8 cellular contexts compared by ENCODE assay signal in the genomic region with DNA sequence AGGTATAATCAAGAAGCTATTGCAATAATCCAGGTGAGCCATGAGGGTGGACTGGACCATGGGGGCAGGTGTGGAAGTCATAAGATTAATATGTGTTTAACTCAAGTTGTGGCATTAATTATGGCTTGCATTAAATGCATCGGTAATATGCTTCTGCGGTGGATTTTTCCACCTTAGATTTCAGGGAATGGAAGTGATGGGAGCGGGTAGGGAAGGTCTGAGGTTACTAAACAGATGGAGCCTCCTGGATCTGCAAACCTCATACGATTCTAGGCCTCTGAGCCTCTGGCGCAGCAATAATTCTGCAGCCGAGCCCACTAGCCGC. TPM values are rescaled to one million over a fixed set of nuclear protein-coding genes. Genes with fewer than 3 reads are reported as not detected.
DNase-seq lines count a peak whose midpoint lies in the region; ATAC-seq and TF ChIP-seq lines count a peak whose summit lies in the region.

No MANE protein-coding gene starts in this region.

- in situ Hi-C loops in G401 (cut with HindIII; ENCODE audit: low sequenced_read_pairs) = no loop called here

- no peak for TF ChIP-seq RAD21 in HCT116 (IDR thresholded peaks at IDR 0.05; ENCODE audit: low read depth)

- H3K4me3 ChIP-seq in HCT116 (replicated peaks in 1 of 2; ENCODE audit: low read depth in 1 of 2, low read length in 2 of 2) (peak overlapping the region; percentile 66 to 70), iPS-18a (ENCODE audit: low read length) (peak overlapping the region; percentile 70), spleen (peak overlapping the region; percentile 65 to 92 (median 78))

- peak overlapping the region; percentile 42 for H2AFZ ChIP-seq in HCT116 (ENCODE audit: low read depth, low read length, poor library complexity, severe bottlenecking)

- RAD21 ChIA-PET in HCT116 (lab: Charles Lee; ENCODE audit: low non-redundant PET in 1 of 2, low total read pairs in 2 of 2, uncharacterized antibody in 2 of 2, unreplicated experiment in 2 of 2) = no interaction called here

- H3K36me3 ChIP-seq in HCT116 (ENCODE audit: control insufficient read depth in 1 of 2, insufficient read depth in 2 of 2, low read length in 2 of 2) (peaks cover 0 to 4% of the 10 kb centered on the region in 2 experiments; a peak in 1 of 4 replicates), iPS-18a (ENCODE audit: control insufficient read depth, low read depth, low read length) (peaks cover 10% of the 10 kb centered on the region), spleen (peaks cover 0 to 21% (median 3%) of the 10 kb centered on the region in 6 donors)

- H3K27ac Mint-ChIP-seq in activated T-helper 1 cell treated with anti-CD3 and anti-CD28 coated beads, Interleukin-12 subunit alpha, Interleukin-12 subunit beta, Interleukin-2, Interleukin-4 antibody, amounts not matched to agents 30 ng/mL and 10 ng/mL and 1 ng/mL, durations not matched to agents 14 hours and 24 hours and 36 hours = peak overlapping the region; percentile 24

- TF ChIP-seq POLR2A in HCT116 (IDR thresholded peaks at IDR 0.05; ENCODE audit: borderline replicate concordance, extremely low read depth, insufficient read depth, insufficient read length) (no peak), spleen (IDR thresholded peaks at IDR 0.05) (no peak)

- H3K4me2 ChIP-seq in HCT116 (ENCODE audit: low read length) = peak overlapping the region; percentile 63

- POLR2A ChIA-PET in HCT116 (lab: Charles Lee) = interaction anchor here (1.7 kb wide), 1 partner anchor 9 kb away, joined by 7 read pairs; no protein-coding TSS in a partner anchor

- peaks cover 7% of the 10 kb centered on the region for H3K9me3 Mint-ChIP-seq in activated T-helper 1 cell treated with anti-CD3 and anti-CD28 coated beads, Interleukin-12 subunit alpha, Interleukin-12 subunit beta, Interleukin-2, Interleukin-4 antibody, amounts not matched to agents 30 ng/mL and 10 ng/mL and 1 ng/mL, durations not matched to agents 14 hours and 24 hours and 36 hours

- peaks cover 8% of the 10 kb centered on the region for H3K36me3 Mint-ChIP-seq in activated T-helper 1 cell treated with anti-CD3 and anti-CD28 coated beads, Interleukin-12 subunit alpha, Interleukin-12 subunit beta, Interleukin-2, Interleukin-4 antibody, amounts not matched to agents 30 ng/mL and 10 ng/mL and 1 ng/mL, durations not matched to agents 14 hours and 24 hours and 36 hours (ENCODE audit: low read depth)

- H3K79me2 ChIP-seq in HCT116 (ENCODE audit: insufficient read depth, low read length) = peaks cover 7% of the 10 kb centered on the region; the same call in 1 of the 2 replicates

- H3K4me3 Mint-ChIP-seq in activated T-helper 1 cell treated with anti-CD3 and anti-CD28 coated beads, Interleukin-12 subunit alpha, Interleukin-12 subunit beta, Interleukin-2, Interleukin-4 antibody, amounts not matched to agents 30 ng/mL and 10 ng/mL and 1 ng/mL, durations not matched to agents 14 hours and 24 hours and 36 hours = peak overlapping the region; percentile 88

- BruUV-seq in HCT116 (replicated peaks; lab: Mats Ljungman, UMichigan) = no TSS peak

- no peak for DNase-seq in HCT116 (ENCODE audit: low read depth, low spot score)
- DNase-seq in activated T-helper 1 cell treated with anti-CD3 and anti-CD28 coated beads, Interleukin-12 subunit alpha, Interleukin-12 subunit beta, Interleukin-2, Interleukin-4 antibody, amounts not matched to agents 30 ng/mL and 10 ng/mL and 1 ng/mL, durations not matched to agents 14 hours and 24 hours and 36 hours (ENCODE audit: low spot score) = no peak
- no peak for DNase-seq in spleen
- DNase-seq in G401 (ENCODE audit: low spot score) = no peak
- DNase-seq in DMS153 treated with DMSO at 0.1 percent for 48 hours (lab: John Stamatoyannopoulos, UW; ENCODE audit: unreplicated experiment) = no peak
- DNase-seq in activated CD4-positive, alpha-beta T cell treated with anti-CD3 and anti-CD28 coated beads, Interleukin-2, amount 50 U/mL, for 4 hours = no peak

- H3K4me1 ChIP-seq in HCT116 (ENCODE audit: control insufficient read depth in 1 of 2, insufficient read depth in 2 of 2, low read length in 2 of 2) = peaks cover 0 to 11% of the 10 kb centered on the region in 2 experiments; a peak in 2 of 4 replicates
- peaks cover 38% of the 10 kb centered on the region for H3K4me1 ChIP-seq in iPS-18a (ENCODE audit: control insufficient read depth, low read depth, low read length)
- H3K4me1 ChIP-seq in spleen = peaks cover 5 to 25% (median 14%) of the 10 kb centered on the region in 6 donors

- H3K9me3 ChIP-seq in HCT116 (ENCODE audit: control insufficient read depth in 1 of 2, insufficient read depth in 1 of 2, low read depth in 1 of 2, low read length in 2 of 2) = no peaks in the 10 kb centered on the region
- no peaks in the 10 kb centered on the region for H3K9me3 ChIP-seq in iPS-18a (ENCODE audit: control insufficient read depth, low read depth, low read length)
- H3K9me3 ChIP-seq in spleen = no peaks in the 10 kb centered on the region

- no peaks in the 10 kb centered on the region for H4K20me1 ChIP-seq in HCT116 (ENCODE audit: insufficient read depth)

- peaks cover 9% of the 10 kb centered on the region for H3K27me3 Mint-ChIP-seq in activated T-helper 1 cell treated with anti-CD3 and anti-CD28 coated beads, Interleukin-12 subunit alpha, Interleukin-12 subunit beta, Interleukin-2, Interleukin-4 antibody, amounts not matched to agents 30 ng/mL and 10 ng/mL and 1 ng/mL, durations not matched to agents 14 hours and 24 hours and 36 hours (ENCODE audit: insufficient read depth)

- H3K9me2 ChIP-seq in HCT116 (ENCODE audit: insufficient read depth) = no peaks in the 10 kb centered on the region

- ATAC-seq in HCT116 = no peak
- no peak for ATAC-seq in HG03457 (IDR thresholded peaks at IDR 0.05; ENCODE audit: unreplicated experiment)

- CTCF ChIA-PET in HCT116 (lab: Charles Lee) = no interaction called here

- no peak overlapping the region for H3K27ac ChIP-seq in HCT116 (ENCODE audit: low read depth, low read length)
- H3K27ac ChIP-seq in iPS-18a (ENCODE audit: low read length) = no peak overlapping the region
- peak overlapping the region in 3 of 8 donors; percentile 60 to 67 (median 61) for H3K27ac ChIP-seq in spleen

- TF ChIP-seq CTCF in HCT116 (IDR thresholded peaks at IDR 0.05 in 2 of 3, conservative IDR thresholded peaks at IDR 0.05 in 1 of 3; ENCODE audit: borderline replicate concordance in 1 of 3, insufficient read depth in 1 of 3, low read depth in 2 of 3, low read length in 2 of 3) = no peak
- TF ChIP-seq CTCF in spleen (IDR thresholded peaks at IDR 0.05 in 8 of 11, conservative IDR thresholded peaks at IDR 0.05 in 3 of 11) = no peak

- intact Hi-C loops in HCT116 (cut with micrococcal nuclease) (no loop called here), spleen (cut with DNase I; ENCODE audit: low total_unique reads) (no loop called here)
- intact Hi-C loops in activated T-helper 1 cell treated with anti-CD3 and anti-CD28 coated beads, Interleukin-12 subunit alpha, Interleukin-12 subunit beta, Interleukin-2, Interleukin-4 antibody, amounts not matched to agents 30 ng/mL and 10 ng/mL and 1 ng/mL, durations not matched to agents 14 hours and 24 hours and 36 hours (cut with micrococcal nuclease) = loop anchor here (1.0 kb wide), 1 partner anchor 40 kb away; a partner anchor contains a TSS

- H3K27me3 ChIP-seq in HCT116 (ENCODE audit: insufficient read depth, low read length) = no peaks in the 10 kb centered on the region
- no peaks in the 10 kb centered on the region for H3K27me3 ChIP-seq in iPS-18a (ENCODE audit: control insufficient read depth, insufficient read depth, low read length)
- H3K27me3 ChIP-seq in spleen (replicated peaks in 1 of 7) = peaks cover 0 to 17% (median 0%) of the 10 kb centered on the region in 7 donors

- H3K4me1 Mint-ChIP-seq in activated T-helper 1 cell treated with anti-CD3 and anti-CD28 coated beads, Interleukin-12 subunit alpha, Interleukin-12 subunit beta, Interleukin-2, Interleukin-4 antibody, amounts not matched to agents 30 ng/mL and 10 ng/mL and 1 ng/mL, durations not matched to agents 14 hours and 24 hours and 36 hours (ENCODE audit: low read depth) = peaks cover 20% of the 10 kb centered on the region

- 30 to 38% (median 36%) methylated on average over 7 of the region's 7 CpGs for WGBS in spleen, 5 donors

- peak overlapping the region; percentile 69 for H3K9ac ChIP-seq in HCT116 (ENCODE audit: low read length)
- no peak overlapping the region for H3K9ac ChIP-seq in iPS-18a (ENCODE audit: low read length)

TF ChIP-seq in HCT116, 20 proteins besides CTCF, POLR2A, EP300 and RAD21 (continues in another document):
- TF ChIP-seq ELF1 (IDR thresholded peaks at IDR 0.05; ENCODE audit: borderline replicate concordance, low read depth) (no peak), SP1 (IDR thresholded peaks at IDR 0.05; ENCODE audit: low read depth) (no peak)

RNA-seq across cellular contexts. Expression of a gene that starts 0.3 kb away (rescaled TPM):
- total RNA-seq in HCT116 (2021; ENCODE audit: unreplicated experiment) = 5.0 TPM
- polyA plus RNA-seq in HCT116 (2012) = 0.70 and 1.7 TPM in 2 replicates
- total RNA-seq in activated T-helper 1 cell treated with anti-CD3 and anti-CD28 coated beads, Interleukin-12 subunit alpha, Interleukin-12 subunit beta, Interleukin-2, Interleukin-4 antibody, amounts not matched to agents 30 ng/mL and 10 ng/mL and 1 ng/mL, durations not matched to agents 14 hours and 24 hours and 36 hours = 2.4 and 3.5 TPM in 2 replicates
- total RNA-seq in spleen = 10 to 100 TPM in 3 of 7 donors, 1 to 10 TPM in 4; 6.3 to 13.7 (median 9.0) TPM
- under 1 TPM; 0.14 to 0.63 (median 0.42) TPM for polyA plus RNA-seq in spleen
- total RNA-seq in G401 (2014; rRNA removed; shearing (Covaris generic)) = 6.5 and 7.5 TPM in 2 replicates

RNA-seq across cellular contexts. Expression of a gene that starts 40.5 kb away (rescaled TPM):
- 71.1 TPM for total RNA-seq in HCT116 (2021; ENCODE audit: unreplicated experiment)
- polyA plus RNA-seq in HCT116 (2012) = 47.5 and 52.7 TPM in 2 replicates
- total RNA-seq in activated T-helper 1 cell treated with anti-CD3 and anti-CD28 coated beads, Interleukin-12 subunit alpha, Interleukin-12 subunit beta, Interleukin-2, Interleukin-4 antibody, amounts not matched to agents 30 ng/mL and 10 ng/mL and 1 ng/mL, durations not matched to agents 14 hours and 24 hours and 36 hours = 98.9 and 110 TPM in 2 replicates
- 10 to 100 TPM; 53.2 to 71.2 (median 59.1) TPM for total RNA-seq in spleen
- polyA plus RNA-seq in spleen = 10 to 100 TPM in 1 of 3 donors, 1 to 10 TPM in 2; 7.5 to 11.9 (median 8.6) TPM
- 52.1 and 55.9 TPM in 2 replicates for total RNA-seq in G401 (2014; rRNA removed; shearing (Covaris generic))
